32 cellular contexts compared by ENCODE assay signal in genomic region chr2:145140658-145141057, GRCh38.
"Had no signal": no experiment of that assay in that cellular context is flagged by ENCODE, and none has a peak within 500 bp of the region (broad histone marks: within the 10 kb centered on the region; RNA-seq: fewer than 3 reads in every experiment).

No MANE protein-coding gene starts in this region.

- DNase-seq: activated CD4-positive, alpha-beta memory T cell treated with anti-CD3 and anti-CD28 coated beads, Interleukin-2, amount 10 ng/mL, durations not matched to agents 7 days and 5 days; activated CD4-positive, alpha-beta T cell treated with anti-CD3 and anti-CD28 coated beads for 1 hour; activated CD4-positive, alpha-beta T cell treated with anti-CD3 and anti-CD28 coated beads for 36 hours; activated CD4-positive, alpha-beta T cell treated with anti-CD3 and anti-CD28 coated beads for 48 hours; activated CD4-positive, alpha-beta T cell treated with anti-CD3 and anti-CD28 coated beads, Interleukin-2, amount 10 ng/mL, durations not matched to agents 7 days and 5 days; activated CD4-positive, alpha-beta T cell treated with anti-CD3 and anti-CD28 coated beads, Interleukin-2, amount 50 U/mL, for 48 hours; activated CD4-positive, CD25-positive, alpha-beta regulatory T cell; activated CD8-positive, alpha-beta memory T cell treated with anti-CD3 and anti-CD28 coated beads for 24 hours; activated CD8-positive, alpha-beta memory T cell treated with anti-CD3 and anti-CD28 coated beads, Interleukin-2, amount 10 ng/mL, durations not matched to agents 7 days and 5 days; activated CD8-positive, alpha-beta memory T cell treated with anti-CD3 and anti-CD28 coated beads, Interleukin-2, amount 50 U/mL, for 48 hours; activated CD8-positive, alpha-beta T cell treated with anti-CD3 and anti-CD28 coated beads, Interleukin-2, amount 10 ng/mL, durations not matched to agents 7 days and 5 days; activated effector memory CD4-positive, alpha-beta T cell treated with Interleukin-2 at 50 U/mL for 16 hours; activated gamma-delta T cell; activated naive CD4-positive, alpha-beta T cell treated with anti-CD3 and anti-CD28 coated beads, Interleukin-2, amount 10 ng/mL, durations not matched to agents 7 days and 5 days; activated naive CD4-positive, alpha-beta T cell treated with Interleukin-2 at 50 U/mL for 16 hours; activated naive CD8-positive, alpha-beta T cell treated with anti-CD3 and anti-CD28 coated beads, Interleukin-2, amount 10 ng/mL, durations not matched to agents 7 days and 5 days; activated naive CD8-positive, alpha-beta T cell treated with anti-CD3 and anti-CD28 coated beads, Interleukin-2, amount 50 U/mL, for 24 hours; activated T-cell treated with anti-CD3 and anti-CD28 coated beads, Interleukin-2, amount 50 U/mL, for 24 hours; activated T-cell treated with anti-CD3 and anti-CD28 coated beads, Interleukin-2, amount 50 U/mL, for 48 hours; amygdala; anterior cingulate cortex; caudate nucleus; cerebellar nuclear complex; T-helper 1 cell; T-helper 2 cell; T-helper 9 cell; WERI-Rb-1 had no signal

- ATAC-seq: activated CD4-positive, alpha-beta T cell treated with anti-CD3 and anti-CD28 coated beads for 36 hours; activated CD4-positive, CD25-positive, alpha-beta regulatory T cell treated with anti-CD3 and anti-CD28 coated beads, Interleukin-2, amount 50 U/mL, for 24 hours; activated CD8-positive, alpha-beta memory T cell treated with anti-CD3 and anti-CD28 coated beads, Interleukin-2, amount 10 ng/mL, durations not matched to agents 7 days and 5 days; activated CD8-positive, alpha-beta T cell treated with anti-CD3 and anti-CD28 coated beads, Interleukin-2, amount 10 ng/mL, durations not matched to agents 7 days and 5 days; activated naive CD8-positive, alpha-beta T cell treated with anti-CD3 and anti-CD28 coated beads, Interleukin-2, amount 50 U/mL, for 24 hours; WTC11 had no signal

- H3K27ac ChIP-seq: ascending aorta, cardiac muscle cell, WERI-Rb-1 had no signal

- H3K9me3 ChIP-seq: ascending aorta had no signal

- H3K4me1 ChIP-seq: ascending aorta had no signal

- H3K36me3 ChIP-seq: ascending aorta, cardiac muscle cell, WERI-Rb-1 had no signal

- FAIRE-seq: bronchial epithelial cell had no signal

- H3K4me3 ChIP-seq: ascending aorta, cardiac muscle cell had no signal

- H3K27me3 ChIP-seq: ascending aorta, cardiac muscle cell had no signal
